7 cellular contexts compared by ENCODE assay signal in the genomic region with DNA sequence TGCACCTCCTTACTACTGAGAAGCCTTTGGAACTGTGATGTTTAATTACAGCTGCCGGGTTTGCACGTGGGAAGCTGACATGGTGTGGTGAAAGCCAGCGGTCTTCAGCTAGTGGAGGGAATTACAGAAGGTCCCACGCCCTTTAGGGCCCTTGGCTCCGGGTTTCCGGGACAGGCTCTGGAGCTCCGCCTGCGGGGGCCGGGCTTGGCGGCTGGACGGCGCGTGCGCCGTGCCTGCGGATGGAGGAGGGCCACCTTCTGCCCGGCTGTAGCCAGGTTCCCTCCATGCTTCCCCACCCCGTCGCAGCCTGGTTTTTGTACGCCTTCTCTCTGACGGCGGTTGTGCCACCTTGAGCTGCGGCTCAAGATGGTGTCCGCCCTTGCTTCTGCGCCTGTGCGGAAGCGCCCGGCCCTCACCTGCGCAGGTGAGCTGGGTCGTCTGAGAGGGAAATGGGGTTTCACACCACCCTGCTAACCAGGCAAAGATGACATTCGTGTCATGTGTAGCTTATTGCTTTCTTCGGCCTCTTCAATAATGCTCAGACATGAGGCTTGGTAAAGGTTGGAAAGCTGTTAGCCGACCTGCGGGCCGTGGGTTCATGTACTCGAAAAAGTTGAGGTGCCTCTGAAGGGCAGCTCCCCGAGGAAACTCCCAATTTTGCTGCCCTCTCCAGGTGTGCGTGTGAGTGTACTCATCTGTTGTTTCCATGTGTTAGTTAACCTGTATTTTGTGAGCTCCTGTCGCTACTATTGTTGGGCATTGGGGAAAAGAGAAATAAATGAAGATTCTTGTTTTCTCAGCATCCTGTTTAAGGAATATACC. TPM values are rescaled to one million over a fixed set of nuclear protein-coding genes. Genes with fewer than 3 reads are reported as not detected.
A peak's percentile ranks its signal among the peaks of the same experiment; 100 is the strongest.
DNase-seq lines count a peak whose midpoint lies in the region; ATAC-seq and TF ChIP-seq lines count a peak whose summit lies in the region.

No MANE protein-coding gene starts in this region.

- H3K27ac Mint-ChIP-seq in H9 = peak overlapping the region in 1 of 3 experiments; percentile 87; a peak in 2 of 7 replicates

- no peak overlapping the region for H2BK20ac ChIP-seq in H9 (ENCODE audit: low read depth, low read length, poor library complexity, severe bottlenecking)

- H2AFZ ChIP-seq in H9 (ENCODE audit: low read length) = no peak overlapping the region

- H3K27me3 Mint-ChIP-seq in H9 (ENCODE audit: low read depth) = no peaks in the 10 kb centered on the region; the same call in none of the 2 replicates

- H2BK120ac ChIP-seq in H9 (ENCODE audit: low read depth, low read length, poor library complexity, severe bottlenecking) = no peak overlapping the region

- intact Hi-C loops in gastrocnemius medialis (cut with DNase I; ENCODE audit: low total_unique reads) = no loop called here

- no peak overlapping the region for H2AK5ac ChIP-seq in H9 (ENCODE audit: insufficient read length, low read length)

- no peaks in the 10 kb centered on the region for H3K23me2 ChIP-seq in H9 (ENCODE audit: insufficient read length, low read depth, low read length, poor library complexity, severe bottlenecking)

- H3K9me3 Mint-ChIP-seq in H9 = no peaks in the 10 kb centered on the region

- H3K4me3 ChIP-seq in right atrium auricular region (peak overlapping the region; percentile 22 to 57), gastrocnemius medialis (peak overlapping the region in 3 of 4 donors; percentile 32 to 44 (median 40))

- no peak overlapping the region for H4K8ac ChIP-seq in H9 (replicated peaks; ENCODE audit: insufficient read length, low read depth, low read length)

- H3K4me2 ChIP-seq in H9 (ENCODE audit: insufficient read depth, insufficient read length, low read length) = no peak overlapping the region

- peak in 1 of 2 donors; percentile 71 for ATAC-seq in gastrocnemius medialis
- no peak for ATAC-seq in HG02981 (IDR thresholded peaks at IDR 0.05; ENCODE audit: unreplicated experiment)

- H2BK15ac ChIP-seq in H9 (ENCODE audit: low read depth, low read length) = no peak overlapping the region

- H3K4ac ChIP-seq in H9 (ENCODE audit: low read depth, low read length) = no peak overlapping the region

- peak; percentile 87 for DNase-seq in H9
- peak; percentile 42 to 70 (median 57) for DNase-seq in T-helper 1 cell
- peak in 40 of 56 donors; percentile 1 to 67 (median 27) for DNase-seq in amygdala (lab: John Stamatoyannopoulos, UW)
- DNase-seq in right atrium auricular region (ENCODE audit: low spot score) = peak; percentile 83
- peak; percentile 23 to 51 for DNase-seq in gastrocnemius medialis
- DNase-seq in HuH-7.5 (ENCODE audit: low spot score) = no peak

- H3K36me3 ChIP-seq in right atrium auricular region (no peaks in the 10 kb centered on the region), gastrocnemius medialis (peaks cover 0 to 7% of the 10 kb centered on the region in 2 donors)

- no peaks in the 10 kb centered on the region for H3K79me2 ChIP-seq in H9 (ENCODE audit: insufficient read depth, low read length)

- peaks cover 2 to 27% (median 6%) of the 10 kb centered on the region in 3 experiments; a peak in 6 of 7 replicates for H3K36me3 Mint-ChIP-seq in H9 (ENCODE audit: insufficient read depth in 1 of 3, low read depth in 3 of 3)

- no peak overlapping the region for H3K27ac ChIP-seq in H9 (ENCODE audit: insufficient read length, low read depth, low read length)
- no peak overlapping the region for H3K27ac ChIP-seq in right atrium auricular region
- H3K27ac ChIP-seq in gastrocnemius medialis = no peak overlapping the region

- H4K20me1 ChIP-seq in H9 (ENCODE audit: control insufficient read depth, insufficient read depth, insufficient read length) = no peaks in the 10 kb centered on the region

- in situ Hi-C loops in gastrocnemius medialis (cut with MboI; ENCODE audit: low sequenced_read_pairs in 4 of 4) = loop anchor here in 1 of 4 donors (25.0 kb wide), 1 partner anchor 1912 kb away; no protein-coding TSS in a partner anchor

- no peak overlapping the region for H2BK5ac ChIP-seq in H9 (ENCODE audit: insufficient read length, low read length)

- WGBS in H9 (ENCODE audit: extremely low coverage, insufficient read length, low lambda C conversion rate) = no CpG with 5 or more reads among the region's 39 CpGs

- no peak overlapping the region for H2BK12ac ChIP-seq in H9 (ENCODE audit: insufficient read length, low read depth, low read length)

- H3K79me1 ChIP-seq in H9 (ENCODE audit: insufficient read depth, low read depth, low read length, poor library complexity, severe bottlenecking) = no peaks in the 10 kb centered on the region

- no peak overlapping the region for H4K5ac ChIP-seq in H9 (ENCODE audit: insufficient read length, low read depth, low read length)

- no peak overlapping the region for H3T11ph ChIP-seq in H9 (ENCODE audit: low read length)

- no peak overlapping the region for H3K56ac ChIP-seq in H9 (ENCODE audit: insufficient read length, low read depth, low read length)

- H3K23ac ChIP-seq in H9 (ENCODE audit: insufficient read length, low read depth, low read length) = no peak overlapping the region

- H3K27me3 ChIP-seq in H9 (ENCODE audit: insufficient read depth, low read length) = no peaks in the 10 kb centered on the region
- no peaks in the 10 kb centered on the region for H3K27me3 ChIP-seq in right atrium auricular region
- no peaks in the 10 kb centered on the region for H3K27me3 ChIP-seq in gastrocnemius medialis

- TF ChIP-seq CTCF in H9 (conservative IDR thresholded peaks at IDR 0.05) (no peak), right atrium auricular region (IDR thresholded peaks at IDR 0.05) (peak in 1 of 2 donors; percentile 26), gastrocnemius medialis (IDR thresholded peaks at IDR 0.05 in 4 of 5, conservative IDR thresholded peaks at IDR 0.05 in 1 of 5) (no peak)

- H3K4me1 ChIP-seq in H9 (ENCODE audit: insufficient read depth, low read length) (no peaks in the 10 kb centered on the region), right atrium auricular region (peaks cover 0 to 13% of the 10 kb centered on the region in 2 donors), gastrocnemius medialis (no peaks in the 10 kb centered on the region)

- no peak overlapping the region for H3K14ac ChIP-seq in H9 (ENCODE audit: insufficient read depth, low read length)

- peaks cover 0 to 10% of the 10 kb centered on the region in 2 experiments; a peak in 1 of 4 replicates for H3K4me1 Mint-ChIP-seq in H9

- H3K18ac ChIP-seq in H9 (ENCODE audit: insufficient read length, low read depth, low read length) = no peak overlapping the region

- H3K9ac ChIP-seq in H9 (ENCODE audit: extremely low read depth, insufficient read length, low read length) = no peak overlapping the region

- H3K9me3 ChIP-seq in H9 (ENCODE audit: control insufficient read depth, low read depth, low read length) (no peaks in the 10 kb centered on the region), right atrium auricular region (no peaks in the 10 kb centered on the region), gastrocnemius medialis (no peaks in the 10 kb centered on the region)

- TF ChIP-seq POLR2A in gastrocnemius medialis (IDR thresholded peaks at IDR 0.05) = no peak

- H4K91ac ChIP-seq in H9 (ENCODE audit: insufficient read length, low read depth, low read length) = no peak overlapping the region

- no peak overlapping the region for H3K4me3 Mint-ChIP-seq in H9

RNA-seq across cellular contexts. Expression of gene OPRD1, which starts 36.6 kb away (rescaled TPM):
- 1.8 and 2.5 TPM in 2 replicates for total RNA-seq in H9 (2021)
- total RNA-seq in right atrium auricular region = not detected
- total RNA-seq in gastrocnemius medialis = under 1 TPM in 3 of 4 donors, not detected in 1; 0.15 to 0.24 (median 0.24) TPM

RNA-seq across cellular contexts. Expression of gene YTHDF2, which starts 38.6 kb away (rescaled TPM):
- total RNA-seq in H9 (2021) = 196 and 200 TPM in 2 replicates
- total RNA-seq in right atrium auricular region = 10 to 100 TPM; 31.5 to 37.8 TPM
- 10 to 100 TPM; 35.6 to 50.6 (median 47.0) TPM for total RNA-seq in gastrocnemius medialis
